ENCODE assay signal across 8 cellular contexts in the genomic region with DNA sequence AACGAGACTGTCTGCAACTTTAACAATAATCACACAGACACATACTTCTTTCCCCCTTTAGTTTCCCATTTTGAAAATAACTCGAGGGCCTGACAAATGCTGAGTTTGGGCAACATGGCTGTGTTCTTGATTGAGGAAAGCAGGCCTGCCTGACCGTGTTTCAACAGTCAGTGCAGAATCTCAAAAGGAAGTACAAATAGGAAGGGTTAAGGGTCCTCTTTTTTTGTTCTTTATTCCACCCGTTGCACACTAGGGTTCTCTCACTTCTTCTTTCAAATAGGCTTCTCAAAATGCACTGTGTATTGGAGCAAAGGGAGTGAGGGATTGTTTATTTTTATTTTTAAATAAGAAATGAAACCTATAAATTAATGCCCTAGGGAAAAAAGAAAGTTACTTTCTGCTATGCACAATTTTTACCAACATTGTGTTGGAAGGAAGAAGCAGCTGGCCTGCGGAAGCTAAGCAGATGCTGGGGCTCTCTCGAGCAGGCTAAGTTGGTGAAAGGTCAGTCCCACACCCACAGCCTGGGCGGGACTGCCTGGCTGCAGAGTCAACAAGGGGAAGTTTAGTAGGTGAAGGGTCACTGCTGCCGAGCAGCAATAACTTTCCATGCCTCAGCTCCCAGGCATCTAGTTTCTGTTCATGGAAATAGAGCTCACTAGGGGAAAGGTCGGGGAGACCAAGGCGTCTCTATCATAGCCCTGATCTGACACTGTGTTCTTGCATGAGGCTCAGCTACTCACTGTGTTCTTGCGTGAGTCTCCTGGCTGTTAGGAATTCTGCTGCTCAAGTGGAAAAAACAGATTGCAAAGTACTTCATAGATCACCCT. TPM values are rescaled to one million over a fixed set of nuclear protein-coding genes. Genes with fewer than 3 reads are reported as not detected.
A peak's percentile ranks its signal among the peaks of the same experiment; 100 is the strongest.
DNase-seq lines count a peak whose midpoint lies in the region; ATAC-seq and TF ChIP-seq lines count a peak whose summit lies in the region.

No MANE protein-coding gene starts in this region.

- H3K79me2 ChIP-seq in DND-41 (ENCODE audit: insufficient read depth, low read length) = no peaks in the 10 kb centered on the region

- no peak overlapping the region for H3K4me3 ChIP-seq in DND-41 (ENCODE audit: low read depth in 1 of 2, low read length in 2 of 2)
- H3K4me3 ChIP-seq in endocrine pancreas (ENCODE audit: control insufficient read depth, insufficient read depth, low read length) = peak overlapping the region; percentile 71
- H3K4me3 ChIP-seq in lung = no peak overlapping the region

- 3 to 6% methylated on average over 11 of the region's 11 CpGs for WGBS in lung, 2 donors

- H3K4me1 ChIP-seq in DND-41 (ENCODE audit: insufficient read depth, low read length) (peaks cover 49% of the 10 kb centered on the region), endocrine pancreas (ENCODE audit: control insufficient read depth, insufficient read depth, low read length) (peaks cover 30% of the 10 kb centered on the region), lung (ENCODE audit: control insufficient read depth in 2 of 2, insufficient read depth in 2 of 2, low read length in 2 of 2) (peaks cover 9 to 24% of the 10 kb centered on the region in 2 donors)

- no peaks in the 10 kb centered on the region for H4K20me1 ChIP-seq in DND-41 (ENCODE audit: insufficient read depth, low read length)

- no peak overlapping the region; the same call in 1 of the 2 replicates for H3K4me2 ChIP-seq in DND-41 (ENCODE audit: insufficient read depth, low read length)

- ATAC-seq in DND-41 (ENCODE audit: insufficient read depth, low read depth) (peak; percentile 17; the same call in 1 of the 3 replicates), GM21447 (IDR thresholded peaks at IDR 0.05; ENCODE audit: unreplicated experiment) (peak; percentile 97), lung (ENCODE audit: insufficient read depth, low FRiP score) (peak; percentile 95)

- peaks cover 4% of the 10 kb centered on the region for H3K9me3 ChIP-seq in DND-41 (ENCODE audit: insufficient read depth, low read length, severe bottlenecking)
- H3K9me3 ChIP-seq in endocrine pancreas (ENCODE audit: control insufficient read depth, low read length) = no peaks in the 10 kb centered on the region
- no peaks in the 10 kb centered on the region for H3K9me3 ChIP-seq in lung (ENCODE audit: control insufficient read depth in 2 of 2, insufficient read depth in 1 of 2, low read length in 1 of 2)

- TF ChIP-seq CTCF in DND-41 (IDR thresholded peaks at IDR 0.05; ENCODE audit: borderline replicate concordance, extremely low read depth, low read length, poor library complexity, severe bottlenecking) (no peak), RWPE1 (conservative IDR thresholded peaks at IDR 0.05; ENCODE audit: low read depth) (no peak), lung (IDR thresholded peaks at IDR 0.05; ENCODE audit: control extremely low read depth, extremely low read depth) (no peak)

- POLR2A ChIA-PET in RWPE1 (lab: Yijun Ruan, JAX; ENCODE audit: low non-redundant PET) = no interaction called here

- H3K9ac ChIP-seq in DND-41 (ENCODE audit: low read depth, low read length) = no peak overlapping the region
- H3K9ac ChIP-seq in endocrine pancreas (ENCODE audit: control insufficient read depth, insufficient read depth, low read length) = no peak overlapping the region

- H2AFZ ChIP-seq in DND-41 (ENCODE audit: low read depth, low read length) = peak overlapping the region; percentile 54

- H3K27ac ChIP-seq in DND-41 (ENCODE audit: low read length) = peak overlapping the region; percentile 65
- H3K27ac ChIP-seq in RWPE1 = peak overlapping the region; percentile 56
- peak overlapping the region; percentile 91 to 93 for H3K27ac ChIP-seq in lung (ENCODE audit: low read depth in 1 of 2, low read length in 1 of 2)
- peak overlapping the region; percentile 82 for H3K27ac ChIP-seq in temporal lobe (ENCODE audit: low read depth, low read length)

- no peak for DNase-seq in DND-41
- peak; percentile 79 for DNase-seq in HK-2 (ENCODE audit: unreplicated experiment)
- peak; percentile 80 for DNase-seq in RWPE1 (ENCODE audit: low spot score)
- DNase-seq in lung (ENCODE audit: low spot score) = peak; percentile 88
- no peak for DNase-seq in activated CD4-positive, alpha-beta T cell treated with anti-CD3 and anti-CD28 coated beads for 4 hours

- CTCF ChIA-PET in RWPE1 (lab: Yijun Ruan, JAX) = interaction anchor here (0.8 to 0.9 kb wide), 2 partner anchors 49 to 97 kb away, joined by 3 read pairs; no protein-coding TSS in a partner anchor

- H3K27me3 ChIP-seq in DND-41 (ENCODE audit: insufficient read depth, low read length, poor library complexity) = no peaks in the 10 kb centered on the region
- no peaks in the 10 kb centered on the region for H3K27me3 ChIP-seq in endocrine pancreas (ENCODE audit: control insufficient read depth, insufficient read depth, low read length)
- no peaks in the 10 kb centered on the region for H3K27me3 ChIP-seq in lung (ENCODE audit: control insufficient read depth, insufficient read depth)

- H3K36me3 ChIP-seq in DND-41 (ENCODE audit: insufficient read depth, low read length) = no peaks in the 10 kb centered on the region
- no peaks in the 10 kb centered on the region for H3K36me3 ChIP-seq in endocrine pancreas (ENCODE audit: control insufficient read depth, insufficient read depth, low read length)
- no peaks in the 10 kb centered on the region for H3K36me3 ChIP-seq in lung (ENCODE audit: control insufficient read depth in 2 of 2, insufficient read depth in 2 of 2, low read length in 2 of 2)

RNA-seq across cellular contexts. Expression of a gene that starts 12.2 kb away (rescaled TPM):
- total RNA-seq in lung (10 to 100 TPM; 42.3 to 86.9 TPM), temporal lobe (6.4 TPM)
- 10 to 100 TPM; 20.1 to 27.9 TPM for polyA plus RNA-seq in lung

Comparison
In these comparisons a context has a peak if more than half of its experiments do, and no peak if none do; other contexts are left out.
1. ATAC-seq: peak in every context shown above with its lines; median percentile 97 in GM21447; 95 in lung; 17 in DND-41.
2. DNase-seq: peak in HK-2 (single experiment), RWPE1 (single experiment) and lung (single experiment); none in DND-41 (single experiment) and activated CD4-positive, alpha-beta T cell treated with anti-CD3 and anti-CD28 coated beads for 4 hours (0 of 2).
3. Peak in every context shown above with its lines, with median percentiles within 50 percentile points of each other: H3K27ac ChIP-seq.